In the genomic region with DNA sequence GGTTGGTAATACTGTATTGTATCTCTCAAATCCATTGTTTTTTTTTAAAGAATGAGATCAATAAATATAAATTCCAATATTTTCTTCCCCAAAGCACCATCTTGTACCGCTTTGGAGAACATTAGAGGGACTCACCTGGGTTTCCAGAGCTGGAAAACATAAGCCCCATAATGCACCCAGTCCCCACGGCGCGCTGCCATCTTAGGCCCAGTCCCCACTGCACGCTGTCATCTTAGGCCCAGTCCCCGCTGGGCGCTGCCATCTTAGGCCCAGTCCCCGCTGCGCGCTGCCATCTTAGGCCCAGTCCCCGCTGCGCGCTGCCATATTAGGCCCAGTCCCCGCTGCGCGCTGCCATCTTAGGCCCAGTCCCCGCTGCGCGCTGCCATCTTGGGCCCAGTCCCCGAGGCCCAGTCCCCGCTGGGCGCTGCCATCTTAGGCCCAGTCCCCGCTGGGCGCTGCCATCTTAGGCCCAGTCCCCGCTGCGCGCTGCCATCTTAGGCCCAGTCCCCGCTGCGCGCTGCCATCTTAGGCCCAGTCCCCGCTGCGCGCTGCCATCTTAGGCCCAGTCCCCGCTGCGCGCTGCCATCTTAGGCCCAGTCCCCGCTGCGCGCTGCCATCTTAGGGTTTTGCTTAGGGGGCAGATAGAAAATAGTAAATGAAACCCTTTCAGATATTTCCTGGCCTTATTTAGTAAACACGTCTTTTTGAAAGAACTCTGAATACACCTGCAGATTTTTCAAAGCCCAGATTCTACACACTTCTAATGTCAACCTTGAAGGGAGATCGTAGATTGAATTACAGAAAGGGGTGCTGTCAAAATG, we compare ENCODE assay signal across 1 cellular context.
A peak's percentile ranks its signal among the peaks of the same experiment; 100 is the strongest.
TF ChIP-seq lines count a peak whose summit lies in the region.

No MANE protein-coding gene starts in this region.

TF ChIP-seq in H1, 55 proteins besides CTCF, POLR2A, EP300 and RAD21:
- TF ChIP-seq YY1 (IDR thresholded peaks at IDR 0.05; ENCODE audit: low read depth, low read length) (peak; percentile 96), TEAD4 (IDR thresholded peaks at IDR 0.05; ENCODE audit: low read depth, low read length) (0 out of 2 replicates have a peak, but pooled peaks have one; percentile 4)
